1 cellular context compared by ENCODE assay signal in the genomic region with DNA sequence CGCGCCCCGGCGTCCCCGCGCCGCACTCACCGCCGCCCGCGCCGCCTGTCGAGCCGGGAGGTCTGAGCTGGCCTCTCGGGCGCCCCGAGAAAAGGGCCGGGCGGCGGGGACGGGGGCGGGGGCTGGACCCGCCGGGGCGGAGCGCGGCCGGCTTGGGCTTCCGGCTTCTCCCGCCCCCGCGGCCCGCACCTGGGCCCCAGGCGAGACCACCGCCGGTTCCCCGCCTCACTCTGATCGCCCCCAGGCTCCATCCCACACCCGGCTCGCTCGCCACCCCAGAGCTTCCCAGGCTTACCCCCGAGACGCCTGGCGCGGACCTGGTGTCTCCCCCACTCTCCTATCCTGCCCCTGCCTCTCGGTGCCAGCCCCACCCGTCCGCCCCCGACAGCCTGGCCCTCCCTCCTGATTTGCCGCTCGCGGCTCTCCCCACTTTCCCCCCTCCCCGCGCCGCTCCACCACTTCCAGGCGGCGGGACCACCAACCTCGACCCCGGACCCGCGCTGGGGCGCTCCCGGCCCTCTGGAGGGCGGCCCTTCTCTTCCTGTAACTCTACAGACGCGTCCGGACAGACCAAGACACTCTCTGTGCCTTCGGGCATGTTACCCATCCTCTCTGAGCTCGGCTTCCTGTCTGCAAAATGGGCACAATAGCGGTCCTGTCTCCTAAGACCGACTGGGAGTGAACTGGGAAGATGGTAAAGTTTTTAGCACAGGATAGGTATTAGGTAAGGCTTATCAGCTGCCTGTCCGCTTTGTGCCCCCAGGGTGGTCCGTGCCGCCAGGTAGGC.
TF ChIP-seq lines count a peak whose summit lies in the region.

A gene (minus strand): TSS at position 64 of the 787 bp plus-strand sequence. CDS start 30,189 bp downstream, outside the sequence.

TF ChIP-seq in K562, 482 proteins besides CTCF, POLR2A, EP300 and RAD21 (continued from another document):
- TF ChIP-seq ZNF384 (IDR thresholded peaks at IDR 0.05; ENCODE audit: low read depth, low read length) (no peak), ZNF408 (CRISPR knock-in tag; IDR thresholded peaks at IDR 0.05; ENCODE audit: low read depth) (no peak), BCOR (IDR thresholded peaks at IDR 0.05) (0 out of 2 replicates have a peak, but pooled peaks have one; percentile 19), RBM25 (IDR thresholded peaks at IDR 0.05; ENCODE audit: low read depth, low read length, severe bottlenecking) (peak; percentile 13), NR4A1 (CRISPR knock-in tag; IDR thresholded peaks at IDR 0.05) (no peak), NR4A1 (tag; IDR thresholded peaks at IDR 0.05) (no peak), PTRF (tag; IDR thresholded peaks at IDR 0.05) (no peak), SUPT5H (IDR thresholded peaks at IDR 0.05) (no peak), ZSCAN29 (IDR thresholded peaks at IDR 0.05) (no peak), ZNF124 (CRISPR knock-in tag; IDR thresholded peaks at IDR 0.05) (no peak), PHF20 (IDR thresholded peaks at IDR 0.05; ENCODE audit: partially characterized antibody) (no peak), ZNF57 (CRISPR knock-in tag; IDR thresholded peaks at IDR 0.05) (no peak), PHB (CRISPR knock-in tag; IDR thresholded peaks at IDR 0.05) (no peak), HDAC1 (IDR thresholded peaks at IDR 0.05) (no peak), TARDBP (IDR thresholded peaks at IDR 0.05) (no peak), MAFK (IDR thresholded peaks at IDR 0.05; ENCODE audit: low read length) (no peak)
- TF ChIP-seq, protein P1, sequence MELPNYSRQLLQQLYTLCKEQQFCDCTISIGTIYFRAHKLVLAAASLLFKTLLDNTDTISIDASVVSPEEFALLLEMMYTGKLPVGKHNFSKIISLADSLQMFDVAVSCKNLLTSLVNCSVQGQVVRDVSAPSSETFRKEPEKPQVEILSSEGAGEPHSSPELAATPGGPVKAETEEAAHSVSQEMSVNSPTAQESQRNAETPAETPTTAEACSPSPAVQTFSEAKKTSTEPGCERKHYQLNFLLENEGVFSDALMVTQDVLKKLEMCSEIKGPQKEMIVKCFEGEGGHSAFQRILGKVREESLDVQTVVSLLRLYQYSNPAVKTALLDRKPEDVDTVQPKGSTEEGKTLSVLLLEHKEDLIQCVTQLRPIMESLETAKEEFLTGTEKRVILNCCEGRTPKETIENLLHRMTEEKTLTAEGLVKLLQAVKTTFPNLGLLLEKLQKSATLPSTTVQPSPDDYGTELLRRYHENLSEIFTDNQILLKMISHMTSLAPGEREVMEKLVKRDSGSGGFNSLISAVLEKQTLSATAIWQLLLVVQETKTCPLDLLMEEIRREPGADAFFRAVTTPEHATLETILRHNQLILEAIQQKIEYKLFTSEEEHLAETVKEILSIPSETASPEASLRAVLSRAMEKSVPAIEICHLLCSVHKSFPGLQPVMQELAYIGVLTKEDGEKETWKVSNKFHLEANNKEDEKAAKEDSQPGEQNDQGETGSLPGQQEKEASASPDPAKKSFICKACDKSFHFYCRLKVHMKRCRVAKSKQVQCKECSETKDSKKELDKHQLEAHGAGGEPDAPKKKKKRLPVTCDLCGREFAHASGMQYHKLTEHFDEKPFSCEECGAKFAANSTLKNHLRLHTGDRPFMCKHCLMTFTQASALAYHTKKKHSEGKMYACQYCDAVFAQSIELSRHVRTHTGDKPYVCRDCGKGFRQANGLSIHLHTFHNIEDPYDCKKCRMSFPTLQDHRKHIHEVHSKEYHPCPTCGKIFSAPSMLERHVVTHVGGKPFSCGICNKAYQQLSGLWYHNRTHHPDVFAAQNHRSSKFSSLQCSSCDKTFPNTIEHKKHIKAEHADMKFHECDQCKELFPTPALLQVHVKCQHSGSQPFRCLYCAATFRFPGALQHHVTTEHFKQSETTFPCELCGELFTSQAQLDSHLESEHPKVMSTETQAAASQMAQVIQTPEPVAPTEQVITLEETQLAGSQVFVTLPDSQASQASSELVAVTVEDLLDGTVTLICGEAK (IDR thresholded peaks at IDR 0.05): peak; percentile 25; the same call in 1 of the 2 replicates
- TF ChIP-seq, protein P1 (CRISPR knock-in tag; IDR thresholded peaks at IDR 0.05): no peak
- TF ChIP-seq, protein P2, sequence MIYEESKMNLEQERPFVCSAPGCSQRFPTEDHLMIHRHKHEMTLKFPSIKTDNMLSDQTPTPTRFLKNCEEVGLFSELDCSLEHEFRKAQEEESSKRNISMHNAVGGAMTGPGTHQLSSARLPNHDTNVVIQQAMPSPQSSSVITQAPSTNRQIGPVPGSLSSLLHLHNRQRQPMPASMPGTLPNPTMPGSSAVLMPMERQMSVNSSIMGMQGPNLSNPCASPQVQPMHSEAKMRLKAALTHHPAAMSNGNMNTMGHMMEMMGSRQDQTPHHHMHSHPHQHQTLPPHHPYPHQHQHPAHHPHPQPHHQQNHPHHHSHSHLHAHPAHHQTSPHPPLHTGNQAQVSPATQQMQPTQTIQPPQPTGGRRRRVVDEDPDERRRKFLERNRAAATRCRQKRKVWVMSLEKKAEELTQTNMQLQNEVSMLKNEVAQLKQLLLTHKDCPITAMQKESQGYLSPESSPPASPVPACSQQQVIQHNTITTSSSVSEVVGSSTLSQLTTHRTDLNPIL (CRISPR knock-in tag; IDR thresholded peaks at IDR 0.05): no peak
- TF ChIP-seq, protein P3, sequence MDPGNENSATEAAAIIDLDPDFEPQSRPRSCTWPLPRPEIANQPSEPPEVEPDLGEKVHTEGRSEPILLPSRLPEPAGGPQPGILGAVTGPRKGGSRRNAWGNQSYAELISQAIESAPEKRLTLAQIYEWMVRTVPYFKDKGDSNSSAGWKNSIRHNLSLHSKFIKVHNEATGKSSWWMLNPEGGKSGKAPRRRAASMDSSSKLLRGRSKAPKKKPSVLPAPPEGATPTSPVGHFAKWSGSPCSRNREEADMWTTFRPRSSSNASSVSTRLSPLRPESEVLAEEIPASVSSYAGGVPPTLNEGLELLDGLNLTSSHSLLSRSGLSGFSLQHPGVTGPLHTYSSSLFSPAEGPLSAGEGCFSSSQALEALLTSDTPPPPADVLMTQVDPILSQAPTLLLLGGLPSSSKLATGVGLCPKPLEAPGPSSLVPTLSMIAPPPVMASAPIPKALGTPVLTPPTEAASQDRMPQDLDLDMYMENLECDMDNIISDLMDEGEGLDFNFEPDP (CRISPR knock-in tag; IDR thresholded peaks at IDR 0.05): no peak
